1 cellular context compared by ENCODE assay signal in the genomic region with DNA sequence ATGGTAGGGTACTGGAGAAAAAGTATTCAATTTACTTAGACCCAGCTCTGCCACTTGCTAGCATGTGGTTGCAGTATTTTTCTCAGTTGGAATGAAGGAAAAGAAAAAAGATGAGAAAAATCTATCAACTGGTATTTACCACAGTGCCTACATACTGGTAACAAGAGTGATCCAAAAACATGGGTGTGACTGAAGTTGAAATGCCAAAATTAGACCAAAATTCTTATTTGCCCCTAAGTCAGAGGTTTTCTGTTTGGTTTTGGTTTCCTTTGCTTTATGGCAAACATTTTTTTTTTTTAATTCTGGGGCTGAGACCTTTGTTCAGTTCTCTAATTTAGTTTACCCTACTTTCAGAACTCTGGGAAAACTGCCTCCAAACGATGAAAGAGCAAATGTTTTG.
TF ChIP-seq lines count a peak whose summit lies in the region.

No MANE protein-coding gene starts in this region.

TF ChIP-seq in GM12878, 131 proteins besides CTCF, POLR2A, EP300 and RAD21 (continues in another document):
- TF ChIP-seq POLR2AphosphoS5 (IDR thresholded peaks at IDR 0.05; ENCODE audit: low read length) (no peak), BMI1 (IDR thresholded peaks at IDR 0.05; ENCODE audit: borderline replicate concordance) (no peak), CREM (IDR thresholded peaks at IDR 0.05; ENCODE audit: low read depth) (no peak), ZNF274 (IDR thresholded peaks at IDR 0.05; ENCODE audit: insufficient read depth, insufficient read length) (no peak), HDAC2 (IDR thresholded peaks at IDR 0.05) (no peak), STAT1 (conservative IDR thresholded peaks at IDR 0.05) (no peak), CEBPB (IDR thresholded peaks at IDR 0.05; ENCODE audit: borderline replicate concordance in 1 of 2, low read depth in 2 of 2, low read length in 2 of 2) (no peak), HSF1 (IDR thresholded peaks at IDR 0.05; ENCODE audit: low read depth, low read length) (no peak), NR2C2 (IDR thresholded peaks at IDR 0.05; ENCODE audit: borderline replicate concordance, control insufficient read depth, insufficient read length, low read depth) (no peak), RELB (IDR thresholded peaks at IDR 0.05; ENCODE audit: low read depth) (0 out of 2 replicates have a peak, but pooled peaks have one; percentile 14), TCF7 (IDR thresholded peaks at IDR 0.05; ENCODE audit: borderline replicate concordance) (no peak), CEBPZ (IDR thresholded peaks at IDR 0.05; ENCODE audit: low read depth, low read length) (no peak), CBX3 (IDR thresholded peaks at IDR 0.05; ENCODE audit: borderline replicate concordance, low read depth) (no peak), SRF (IDR thresholded peaks at IDR 0.05; ENCODE audit: low read depth in 2 of 2, low read length in 2 of 2) (no peak), ZNF384 (IDR thresholded peaks at IDR 0.05; ENCODE audit: borderline replicate concordance, low read depth, low read length) (peak; percentile 59), MEF2A (IDR thresholded peaks at IDR 0.05; ENCODE audit: insufficient read depth, low read depth, low read length) (0 out of 2 replicates have a peak, but pooled peaks have one; percentile 35), IKZF1 (conservative IDR thresholded peaks at IDR 0.05) (no peak), MEF2B (IDR thresholded peaks at IDR 0.05; ENCODE audit: partially characterized antibody, poor library complexity, severe bottlenecking) (no peak), POU2F2 (IDR thresholded peaks at IDR 0.05; ENCODE audit: borderline replicate concordance, low read depth, low read length) (no peak), NKRF (conservative IDR thresholded peaks at IDR 0.05) (no peak), MTA2 (IDR thresholded peaks at IDR 0.05; ENCODE audit: low read depth) (no peak), RAD51 (IDR thresholded peaks at IDR 0.05) (no peak), FOS (IDR thresholded peaks at IDR 0.05; ENCODE audit: borderline replicate concordance, extremely low read depth, insufficient read length) (no peak), RBBP5 (conservative IDR thresholded peaks at IDR 0.05) (no peak), IKZF2 (IDR thresholded peaks at IDR 0.05) (peak in 1 of 2 experiments; percentile 37; a peak in 1 of 4 replicates), RUNX3 (IDR thresholded peaks at IDR 0.05; ENCODE audit: low read length) (peak; percentile 44; the same call in 1 of the 2 replicates), CHD4 (IDR thresholded peaks at IDR 0.05) (no peak), USF2 (IDR thresholded peaks at IDR 0.05; ENCODE audit: borderline replicate concordance, low read depth, low read length) (no peak), ATF7 (IDR thresholded peaks at IDR 0.05; ENCODE audit: low read depth) (no peak), EED (IDR thresholded peaks at IDR 0.05; ENCODE audit: low read depth) (no peak), MYC (IDR thresholded peaks at IDR 0.05; ENCODE audit: insufficient read depth, insufficient read length, insufficient replicate concordance, low read length, severe bottlenecking) (no peak), RELA (IDR thresholded peaks at IDR 0.05; ENCODE audit: borderline replicate concordance, partially characterized antibody) (no peak), BRCA1 (IDR thresholded peaks at IDR 0.05; ENCODE audit: low read depth, low read length) (no peak), CHD1 (IDR thresholded peaks at IDR 0.05; ENCODE audit: low read depth, low read length) (no peak), TBL1XR1 (IDR thresholded peaks at IDR 0.05; ENCODE audit: low read depth, low read length) (no peak), ESRRA (IDR thresholded peaks at IDR 0.05; ENCODE audit: low read length) (no peak), ZNF24 (IDR thresholded peaks at IDR 0.05) (0 out of 2 replicates have a peak, but pooled peaks have one; percentile 32), FOXM1 (IDR thresholded peaks at IDR 0.05; ENCODE audit: low read depth, low read length) (no peak)
- TF ChIP-seq, protein P1, sequence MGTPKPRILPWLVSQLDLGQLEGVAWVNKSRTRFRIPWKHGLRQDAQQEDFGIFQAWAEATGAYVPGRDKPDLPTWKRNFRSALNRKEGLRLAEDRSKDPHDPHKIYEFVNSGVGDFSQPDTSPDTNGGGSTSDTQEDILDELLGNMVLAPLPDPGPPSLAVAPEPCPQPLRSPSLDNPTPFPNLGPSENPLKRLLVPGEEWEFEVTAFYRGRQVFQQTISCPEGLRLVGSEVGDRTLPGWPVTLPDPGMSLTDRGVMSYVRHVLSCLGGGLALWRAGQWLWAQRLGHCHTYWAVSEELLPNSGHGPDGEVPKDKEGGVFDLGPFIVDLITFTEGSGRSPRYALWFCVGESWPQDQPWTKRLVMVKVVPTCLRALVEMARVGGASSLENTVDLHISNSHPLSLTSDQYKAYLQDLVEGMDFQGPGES (IDR thresholded peaks at IDR 0.05), result no peak
- TF ChIP-seq, protein P2, sequence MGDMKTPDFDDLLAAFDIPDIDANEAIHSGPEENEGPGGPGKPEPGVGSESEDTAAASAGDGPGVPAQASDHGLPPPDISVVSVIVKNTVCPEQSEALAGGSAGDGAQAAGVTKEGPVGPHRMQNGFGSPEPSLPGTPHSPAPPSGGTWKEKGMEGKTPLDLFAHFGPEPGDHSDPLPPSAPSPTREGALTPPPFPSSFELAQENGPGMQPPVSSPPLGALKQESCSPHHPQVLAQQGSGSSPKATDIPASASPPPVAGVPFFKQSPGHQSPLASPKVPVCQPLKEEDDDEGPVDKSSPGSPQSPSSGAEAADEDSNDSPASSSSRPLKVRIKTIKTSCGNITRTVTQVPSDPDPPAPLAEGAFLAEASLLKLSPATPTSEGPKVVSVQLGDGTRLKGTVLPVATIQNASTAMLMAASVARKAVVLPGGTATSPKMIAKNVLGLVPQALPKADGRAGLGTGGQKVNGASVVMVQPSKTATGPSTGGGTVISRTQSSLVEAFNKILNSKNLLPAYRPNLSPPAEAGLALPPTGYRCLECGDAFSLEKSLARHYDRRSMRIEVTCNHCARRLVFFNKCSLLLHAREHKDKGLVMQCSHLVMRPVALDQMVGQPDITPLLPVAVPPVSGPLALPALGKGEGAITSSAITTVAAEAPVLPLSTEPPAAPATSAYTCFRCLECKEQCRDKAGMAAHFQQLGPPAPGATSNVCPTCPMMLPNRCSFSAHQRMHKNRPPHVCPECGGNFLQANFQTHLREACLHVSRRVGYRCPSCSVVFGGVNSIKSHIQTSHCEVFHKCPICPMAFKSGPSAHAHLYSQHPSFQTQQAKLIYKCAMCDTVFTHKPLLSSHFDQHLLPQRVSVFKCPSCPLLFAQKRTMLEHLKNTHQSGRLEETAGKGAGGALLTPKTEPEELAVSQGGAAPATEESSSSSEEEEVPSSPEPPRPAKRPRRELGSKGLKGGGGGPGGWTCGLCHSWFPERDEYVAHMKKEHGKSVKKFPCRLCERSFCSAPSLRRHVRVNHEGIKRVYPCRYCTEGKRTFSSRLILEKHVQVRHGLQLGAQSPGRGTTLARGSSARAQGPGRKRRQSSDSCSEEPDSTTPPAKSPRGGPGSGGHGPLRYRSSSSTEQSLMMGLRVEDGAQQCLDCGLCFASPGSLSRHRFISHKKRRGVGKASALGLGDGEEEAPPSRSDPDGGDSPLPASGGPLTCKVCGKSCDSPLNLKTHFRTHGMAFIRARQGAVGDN (IDR thresholded peaks at IDR 0.05), result no peak
- TF ChIP-seq, protein P3, sequence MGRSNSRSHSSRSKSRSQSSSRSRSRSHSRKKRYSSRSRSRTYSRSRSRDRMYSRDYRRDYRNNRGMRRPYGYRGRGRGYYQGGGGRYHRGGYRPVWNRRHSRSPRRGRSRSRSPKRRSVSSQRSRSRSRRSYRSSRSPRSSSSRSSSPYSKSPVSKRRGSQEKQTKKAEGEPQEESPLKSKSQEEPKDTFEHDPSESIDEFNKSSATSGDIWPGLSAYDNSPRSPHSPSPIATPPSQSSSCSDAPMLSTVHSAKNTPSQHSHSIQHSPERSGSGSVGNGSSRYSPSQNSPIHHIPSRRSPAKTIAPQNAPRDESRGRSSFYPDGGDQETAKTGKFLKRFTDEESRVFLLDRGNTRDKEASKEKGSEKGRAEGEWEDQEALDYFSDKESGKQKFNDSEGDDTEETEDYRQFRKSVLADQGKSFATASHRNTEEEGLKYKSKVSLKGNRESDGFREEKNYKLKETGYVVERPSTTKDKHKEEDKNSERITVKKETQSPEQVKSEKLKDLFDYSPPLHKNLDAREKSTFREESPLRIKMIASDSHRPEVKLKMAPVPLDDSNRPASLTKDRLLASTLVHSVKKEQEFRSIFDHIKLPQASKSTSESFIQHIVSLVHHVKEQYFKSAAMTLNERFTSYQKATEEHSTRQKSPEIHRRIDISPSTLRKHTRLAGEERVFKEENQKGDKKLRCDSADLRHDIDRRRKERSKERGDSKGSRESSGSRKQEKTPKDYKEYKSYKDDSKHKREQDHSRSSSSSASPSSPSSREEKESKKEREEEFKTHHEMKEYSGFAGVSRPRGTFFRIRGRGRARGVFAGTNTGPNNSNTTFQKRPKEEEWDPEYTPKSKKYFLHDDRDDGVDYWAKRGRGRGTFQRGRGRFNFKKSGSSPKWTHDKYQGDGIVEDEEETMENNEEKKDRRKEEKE (IDR thresholded peaks at IDR 0.05), result no peak
- TF ChIP-seq, protein P4, sequence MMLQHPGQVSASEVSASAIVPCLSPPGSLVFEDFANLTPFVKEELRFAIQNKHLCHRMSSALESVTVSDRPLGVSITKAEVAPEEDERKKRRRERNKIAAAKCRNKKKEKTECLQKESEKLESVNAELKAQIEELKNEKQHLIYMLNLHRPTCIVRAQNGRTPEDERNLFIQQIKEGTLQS (IDR thresholded peaks at IDR 0.05; ENCODE audit: borderline replicate concordance, extremely low read depth, low read depth, low read length), result no peak
